Comparison of ENCODE assay signal across 14 cellular contexts in the genomic region with DNA sequence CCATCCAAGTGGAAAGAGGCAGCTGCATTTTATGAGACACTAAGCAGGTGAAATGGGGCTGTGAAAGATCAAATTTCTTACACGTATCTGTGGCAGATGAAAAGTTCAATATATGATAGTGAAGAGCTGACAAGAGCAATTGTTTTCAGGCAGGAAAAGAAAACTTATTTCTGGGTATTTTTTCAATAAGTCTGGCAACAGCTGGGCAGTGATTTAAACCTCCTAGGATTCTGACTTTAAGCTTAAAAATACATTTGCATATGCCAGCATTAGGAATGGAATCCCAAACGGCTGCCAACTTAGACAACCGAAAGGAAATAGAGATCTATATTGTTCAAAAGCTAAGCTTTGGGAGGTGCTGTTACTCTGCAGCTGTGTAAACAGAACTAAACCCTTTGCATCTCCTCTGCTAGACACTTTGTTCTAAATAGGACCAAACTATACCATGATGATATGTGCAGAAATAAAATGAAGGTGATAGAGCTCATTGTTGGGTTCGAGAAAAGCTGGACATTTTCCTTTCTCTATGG. TPM values are rescaled to one million over a fixed set of nuclear protein-coding genes. Genes with fewer than 3 reads are reported as not detected.
DNase-seq lines count a peak whose midpoint lies in the region; ATAC-seq and TF ChIP-seq lines count a peak whose summit lies in the region.
"Had no signal": no experiment of that assay in that cellular context is flagged by ENCODE, and none has a peak within 500 bp of the region (broad histone marks: within the 10 kb centered on the region; RNA-seq: fewer than 3 reads in every experiment).

No MANE protein-coding gene starts in this region.

- TF ChIP-seq POLR2A in breast epithelium (IDR thresholded peaks at IDR 0.05) = no peak

- no peak overlapping the region for H3K4me3 ChIP-seq in breast epithelium
- H3K4me3 ChIP-seq: GM23338 had no signal

- ATAC-seq in GM21515 (IDR thresholded peaks at IDR 0.05; ENCODE audit: unreplicated experiment) = no peak
- ATAC-seq: GM23338, right cardiac atrium had no signal

- H3K9me3 ChIP-seq in breast epithelium = peaks cover 0 to 4% of the 10 kb centered on the region in 2 donors

- no peaks in the 10 kb centered on the region for H3K36me3 ChIP-seq in breast epithelium

- no peak overlapping the region for H3K27ac ChIP-seq in breast epithelium
- H3K27ac ChIP-seq: KMS-11 had no signal

- no peaks in the 10 kb centered on the region for H3K4me1 ChIP-seq in breast epithelium

- intact Hi-C loops in breast epithelium (cut with DNase I; ENCODE audit: low total_unique reads) = no loop called here

- peak; percentile 11 for DNase-seq in HT1080 (ENCODE audit: low read depth)
- peak; percentile 14 for DNase-seq in NCI-H2107 (lab: John Stamatoyannopoulos, UW)
- peak; percentile 67 to 75 for DNase-seq in SHP77 (lab: John Stamatoyannopoulos, UW)
- DNase-seq in lung microvascular endothelial cell (ENCODE audit: low read depth in 2 of 2) = peak; percentile 7 to 82
- no peak for DNase-seq in NCI-H2227 treated with DMSO at 0.1 percent for 48 hours (lab: John Stamatoyannopoulos, UW)
- DNase-seq in T-helper 9 cell = no peak
- no peak for DNase-seq in breast epithelium (ENCODE audit: low spot score in 2 of 2)
- DNase-seq: activated CD4-positive, CD25-positive, alpha-beta regulatory T cell treated with anti-CD3 and anti-CD28 coated beads, Interleukin-2, amount 50 U/mL, for 72 hours; activated T-cell treated with anti-CD3 and anti-CD28 coated beads, Interleukin-2, amount 50 U/mL, for 1 hour; islet precursor cell; right cardiac atrium had no signal

- H3K27me3 ChIP-seq in breast epithelium = no peaks in the 10 kb centered on the region

- TF ChIP-seq CTCF in breast epithelium (IDR thresholded peaks at IDR 0.05) = no peak

RNA-seq across cellular contexts. Expression of gene DYNC1I1, which starts 26.1 kb away (rescaled TPM):
- total RNA-seq in HT1080 (2014; rRNA removed; shearing (Covaris generic)) = 2.4 and 2.7 TPM in 2 replicates
- polyA plus RNA-seq in HT1080 (2015; cell fraction: cytosol; rRNA removed) = 3.5 and 4.2 TPM in 2 replicates
- 3.6 and 5.0 TPM in 2 replicates for polyA plus RNA-seq in HT1080 (2015; cell fraction: nucleus; rRNA removed)
- total RNA-seq in lung microvascular endothelial cell (3.9 and 18.3 TPM in 2 replicates), breast epithelium (1 to 10 TPM; 5.7 to 7.7 (median 6.6) TPM)

Comparison
In these comparisons a context has a peak if more than half of its experiments do, and no peak if none do; other contexts are left out.
1. DNase-seq: peak in HT1080 (single experiment), NCI-H2107 (single experiment), SHP77 (2 of 2) and lung microvascular endothelial cell (2 of 2); none in NCI-H2227 treated with DMSO at 0.1 percent for 48 hours (single experiment), T-helper 9 cell (single experiment) and breast epithelium (0 of 2).